8 cellular contexts compared by ENCODE assay signal in genomic region chr3:73848173-73848751, GRCh38.
A peak's percentile ranks its signal among the peaks of the same experiment; 100 is the strongest.
DNase-seq lines count a peak whose midpoint lies in the region; ATAC-seq and TF ChIP-seq lines count a peak whose summit lies in the region.

No MANE protein-coding gene starts in this region.

- no peak overlapping the region for H3K4me3 ChIP-seq in endodermal cell (ENCODE audit: low read length)

- H3K9ac ChIP-seq in endodermal cell (ENCODE audit: extremely low read depth, low read length, poor library complexity, severe bottlenecking): no peak overlapping the region

- H3K9me3 Mint-ChIP-seq in endodermal cell: peaks cover 5% of the 10 kb centered on the region

- H3K9me3 ChIP-seq in endodermal cell (ENCODE audit: control insufficient read depth, low read length): peaks cover 5% of the 10 kb centered on the region

- ATAC-seq in HG02623 (IDR thresholded peaks at IDR 0.05; ENCODE audit: unreplicated experiment): no peak
- no peak for ATAC-seq in HG02763 (IDR thresholded peaks at IDR 0.05; ENCODE audit: unreplicated experiment)
- no peak for ATAC-seq in GM21723 (IDR thresholded peaks at IDR 0.05; ENCODE audit: unreplicated experiment)

- DNase-seq in GM13977 (ENCODE audit: low spot score) (peak; percentile 19), NCI-H526 treated with DMSO at 0.1 percent for 48 hours (lab: John Stamatoyannopoulos, UW) (peak; percentile 67), endodermal cell (no peak), non-pigmented ciliary epithelial cell (ENCODE audit: low read depth) (peak; percentile 10), KBM-7 (no peak)

- TF ChIP-seq CTCF in GM13977 (IDR thresholded peaks at IDR 0.05; ENCODE audit: extremely low read depth, insufficient read depth, missing control alignments) (peak; percentile 43), endodermal cell (conservative IDR thresholded peaks at IDR 0.05) (peak; percentile 90)

- no peaks in the 10 kb centered on the region for H3K36me3 Mint-ChIP-seq in endodermal cell (ENCODE audit: low read depth)

- peaks cover 3% of the 10 kb centered on the region for H3K4me1 ChIP-seq in endodermal cell (ENCODE audit: control insufficient read depth, insufficient read depth, low read length)

- no peak overlapping the region for H3K27ac ChIP-seq in endodermal cell (ENCODE audit: low read depth, low read length)

- no peaks in the 10 kb centered on the region for H3K36me3 ChIP-seq in endodermal cell (ENCODE audit: control insufficient read depth, insufficient read depth, low read length)

- no peak overlapping the region for H3K4me3 Mint-ChIP-seq in endodermal cell

- WGBS in endodermal cell (ENCODE audit: insufficient coverage in 1 of 2, insufficient read length in 1 of 2), 2 experiments: 20 to 32% methylated on average over 3 to 4 of the region's 4 CpGs

- in situ Hi-C loops in GM13977 (cut with MboI; ENCODE audit: low pct_unique_long_range_greater_than_20kb, low sequenced_read_pairs, unreplicated experiment) (no loop called here), KBM-7 (cut with MboI; ENCODE audit: low pct_unique_long_range_greater_than_20kb, low sequenced_read_pairs) (no loop called here)

- H3K27me3 ChIP-seq in endodermal cell (ENCODE audit: control insufficient read depth, insufficient read depth, low read length, poor library complexity, severe bottlenecking): peaks cover 81% of the 10 kb centered on the region

- H3K4me1 Mint-ChIP-seq in endodermal cell: peaks cover 11% of the 10 kb centered on the region

- H3K27ac Mint-ChIP-seq in endodermal cell: no peak overlapping the region

- peaks cover 88% of the 10 kb centered on the region for H3K27me3 Mint-ChIP-seq in endodermal cell (ENCODE audit: insufficient read depth)

Comparison
In these comparisons a context has a peak if more than half of its experiments do, and no peak if none do; other contexts are left out.
1. DNase-seq: peak in GM13977 (single experiment), NCI-H526 treated with DMSO at 0.1 percent for 48 hours (single experiment) and non-pigmented ciliary epithelial cell (single experiment); none in endodermal cell (single experiment) and KBM-7 (single experiment).